ENCODE assay signal across 8 cellular contexts in genomic region chr17:77400445-77400870, GRCh38.
A peak's percentile ranks its signal among the peaks of the same experiment; 100 is the strongest.
DNase-seq lines count a peak whose midpoint lies in the region; ATAC-seq and TF ChIP-seq lines count a peak whose summit lies in the region.

No MANE protein-coding gene starts in this region.

- H3K4me3 ChIP-seq in CD4-positive, CD25-positive, alpha-beta regulatory T cell (ENCODE audit: low read depth, low read length): peak overlapping the region; percentile 44
- H3K4me3 ChIP-seq in thymus (ENCODE audit: low read length): peak overlapping the region; percentile 39

- peak overlapping the region; percentile 84 to 93 (median 88) for H3K4me3 Mint-ChIP-seq in CD4-positive, CD25-positive, alpha-beta regulatory T cell
- H3K4me3 Mint-ChIP-seq in dendritic cell treated with granulocyte-macrophage colony-stimulating factor and Interleukin-4, amounts not matched to agents 40 ng/mL and 50 ng/mL, for 4 days: peak overlapping the region; percentile 65
- no peak overlapping the region for H3K4me3 Mint-ChIP-seq in nephron

- DNase-seq in CD4-positive, CD25-positive, alpha-beta regulatory T cell: peak; percentile 62 to 79 (median 77)
- DNase-seq in activated CD4-positive, alpha-beta T cell treated with anti-CD3 and anti-CD28 coated beads for 1 hour: peak; percentile 71

- H3K4me1 ChIP-seq in CD4-positive, CD25-positive, alpha-beta regulatory T cell (ENCODE audit: control insufficient read depth, insufficient read depth, low read length, poor library complexity, severe bottlenecking): peaks cover 70% of the 10 kb centered on the region
- H3K4me1 ChIP-seq in thymus (ENCODE audit: control insufficient read depth, insufficient read depth, low read length): peaks cover 48% of the 10 kb centered on the region

- no peaks in the 10 kb centered on the region for H3K27me3 Mint-ChIP-seq in CD4-positive, CD25-positive, alpha-beta regulatory T cell
- no peaks in the 10 kb centered on the region for H3K27me3 Mint-ChIP-seq in dendritic cell treated with granulocyte-macrophage colony-stimulating factor and Interleukin-4, amounts not matched to agents 40 ng/mL and 50 ng/mL, for 4 days
- H3K27me3 Mint-ChIP-seq in nephron (ENCODE audit: low read depth): peaks cover 3% of the 10 kb centered on the region

- peak in 1 of 3 experiments; percentile 20 for TF ChIP-seq CTCF in nephron (IDR thresholded peaks at IDR 0.05; ENCODE audit: unreplicated experiment in 3 of 3)

- no peaks in the 10 kb centered on the region for H3K9me3 Mint-ChIP-seq in CD4-positive, CD25-positive, alpha-beta regulatory T cell
- no peaks in the 10 kb centered on the region for H3K9me3 Mint-ChIP-seq in dendritic cell treated with granulocyte-macrophage colony-stimulating factor and Interleukin-4, amounts not matched to agents 40 ng/mL and 50 ng/mL, for 4 days
- no peaks in the 10 kb centered on the region for H3K9me3 Mint-ChIP-seq in nephron

- 12% methylated on average over 8 of the region's 8 CpGs for WGBS in thymus

- H3K36me3 ChIP-seq in CD4-positive, CD25-positive, alpha-beta regulatory T cell (ENCODE audit: control insufficient read depth, insufficient read depth, low read length): peaks cover 13% of the 10 kb centered on the region
- peaks cover 11% of the 10 kb centered on the region; the same call in 1 of the 2 replicates for H3K36me3 ChIP-seq in KOPT-K1 (ENCODE audit: insufficient read depth, low read length)
- H3K36me3 ChIP-seq in thymus (ENCODE audit: control insufficient read depth, insufficient read depth): peaks cover 40% of the 10 kb centered on the region

- intact Hi-C loops in dendritic cell treated with granulocyte-macrophage colony-stimulating factor and Interleukin-4, amounts not matched to agents 40 ng/mL and 50 ng/mL, for 4 days (cut with micrococcal nuclease): loop anchor here (10.0 kb wide), 1 partner anchor 76 kb away; no protein-coding TSS in a partner anchor

- no peaks in the 10 kb centered on the region for H3K9me3 ChIP-seq in CD4-positive, CD25-positive, alpha-beta regulatory T cell (ENCODE audit: control insufficient read depth in 2 of 2, low read length in 2 of 2)
- H3K9me3 ChIP-seq in KOPT-K1 (ENCODE audit: insufficient read depth, low read length, poor library complexity, severe bottlenecking) (no peaks in the 10 kb centered on the region), thymus (ENCODE audit: control insufficient read depth) (no peaks in the 10 kb centered on the region)

- no peaks in the 10 kb centered on the region for H3K27me3 ChIP-seq in CD4-positive, CD25-positive, alpha-beta regulatory T cell (ENCODE audit: control insufficient read depth, insufficient read depth, low read length)
- no peaks in the 10 kb centered on the region for H3K27me3 ChIP-seq in thymus (ENCODE audit: control insufficient read depth, insufficient read depth)

- peaks cover 0 to 90% (median 56%) of the 10 kb centered on the region in 4 donors for H3K4me1 Mint-ChIP-seq in CD4-positive, CD25-positive, alpha-beta regulatory T cell
- peaks cover 100% of the 10 kb centered on the region for H3K4me1 Mint-ChIP-seq in dendritic cell treated with granulocyte-macrophage colony-stimulating factor and Interleukin-4, amounts not matched to agents 40 ng/mL and 50 ng/mL, for 4 days (ENCODE audit: low read depth)
- H3K4me1 Mint-ChIP-seq in nephron: peaks cover 79% of the 10 kb centered on the region

- H3K27ac ChIP-seq in CD4-positive, CD25-positive, alpha-beta regulatory T cell (ENCODE audit: insufficient read depth, low read length, poor library complexity, severe bottlenecking): peak overlapping the region; percentile 75
- H3K27ac ChIP-seq in KOPT-K1 (ENCODE audit: low read depth, low read length, poor library complexity, severe bottlenecking) (peak overlapping the region; percentile 74), thymus (ENCODE audit: low read depth) (peak overlapping the region; percentile 77)

- peak; percentile 70 to 76 for ATAC-seq in CD4-positive, CD25-positive, alpha-beta regulatory T cell (ENCODE audit: low read depth in 2 of 2)
- ATAC-seq in HG03378 (IDR thresholded peaks at IDR 0.05; ENCODE audit: unreplicated experiment) (no peak), HG03571 (IDR thresholded peaks at IDR 0.05; ENCODE audit: unreplicated experiment) (no peak)

- peak overlapping the region; percentile 95 to 98 (median 96) for H3K27ac Mint-ChIP-seq in CD4-positive, CD25-positive, alpha-beta regulatory T cell
- peak overlapping the region; percentile 53 for H3K27ac Mint-ChIP-seq in dendritic cell treated with granulocyte-macrophage colony-stimulating factor and Interleukin-4, amounts not matched to agents 40 ng/mL and 50 ng/mL, for 4 days
- H3K27ac Mint-ChIP-seq in nephron: peak overlapping the region; percentile 7 to 63 (median 63)

- peaks cover 17% of the 10 kb centered on the region for H3K36me3 Mint-ChIP-seq in CD4-positive, CD25-positive, alpha-beta regulatory T cell
- peaks cover 85% of the 10 kb centered on the region for H3K36me3 Mint-ChIP-seq in dendritic cell treated with granulocyte-macrophage colony-stimulating factor and Interleukin-4, amounts not matched to agents 40 ng/mL and 50 ng/mL, for 4 days (ENCODE audit: low read depth)
- H3K36me3 Mint-ChIP-seq in nephron (ENCODE audit: low read depth): peaks cover 17% of the 10 kb centered on the region

Comparison
In these comparisons a context has a peak if more than half of its experiments do, and no peak if none do; other contexts are left out.
1. ATAC-seq: peak in CD4-positive, CD25-positive, alpha-beta regulatory T cell (2 of 2); none in HG03378 (single experiment) and HG03571 (single experiment).
2. H3K4me3 Mint-ChIP-seq: peak in CD4-positive, CD25-positive, alpha-beta regulatory T cell (4 of 4) and dendritic cell treated with granulocyte-macrophage colony-stimulating factor and Interleukin-4, amounts not matched to agents 40 ng/mL and 50 ng/mL, for 4 days (single experiment); none in nephron (0 of 3).
3. Peak in every context shown above with its lines, with median percentiles within 50 percentile points of each other: H3K27ac ChIP-seq and H3K27ac Mint-ChIP-seq.